In the genomic region with DNA sequence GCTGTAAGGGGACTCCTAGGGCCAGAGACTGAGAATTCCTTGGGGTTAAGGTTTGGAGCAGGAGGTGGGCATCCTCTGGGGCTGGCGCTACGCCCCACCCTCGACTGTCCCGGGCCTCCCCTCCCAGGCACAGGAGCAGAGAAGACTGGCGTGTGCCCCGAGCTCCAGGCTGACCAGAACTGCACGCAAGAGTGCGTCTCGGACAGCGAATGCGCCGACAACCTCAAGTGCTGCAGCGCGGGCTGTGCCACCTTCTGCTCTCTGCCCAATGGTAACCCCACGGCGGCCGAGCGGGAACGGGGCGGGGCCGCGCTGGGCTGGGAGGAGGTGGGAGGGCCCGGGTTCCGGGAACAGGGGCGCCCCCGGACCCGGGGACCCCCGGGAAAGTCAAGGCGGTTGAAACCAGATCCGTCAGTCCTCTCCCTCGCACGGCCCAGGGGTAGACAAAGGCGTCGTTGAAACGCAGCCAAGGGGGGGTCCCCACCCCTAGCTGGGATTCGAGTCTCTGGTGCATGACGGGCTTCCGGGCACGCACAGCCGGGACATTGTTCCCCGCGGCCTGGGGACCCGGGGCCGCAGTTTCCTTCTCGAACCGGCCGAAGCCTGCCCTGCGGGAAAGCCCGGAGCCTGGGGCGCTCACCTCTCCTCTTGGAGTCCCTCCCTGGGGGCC, we compare ENCODE assay signal across 9 cellular contexts. TPM values are rescaled to one million over a fixed set of nuclear protein-coding genes. Genes with fewer than 3 reads are reported as not detected.
DNase-seq lines count a peak whose midpoint lies in the region; ATAC-seq and TF ChIP-seq lines count a peak whose summit lies in the region.
"Had no signal": no experiment of that assay in that cellular context is flagged by ENCODE, and none has a peak within 500 bp of the region (broad histone marks: within the 10 kb centered on the region; RNA-seq: fewer than 3 reads in every experiment).

No MANE protein-coding gene starts in this region.

- TF ChIP-seq CTCF in fibroblast of mammary gland (conservative IDR thresholded peaks at IDR 0.05; ENCODE audit: control insufficient read depth, insufficient read depth, low read depth, low read length): no peak

- no peaks in the 10 kb centered on the region for H3K9me3 Mint-ChIP-seq in T-helper 1 cell treated with Interleukin-12 subunit alpha and Interleukin-12 subunit beta and Interleukin-4 antibody, amounts not matched to agents 30 μg/mL and 1 μg/mL, for 36 hours
- H3K9me3 Mint-ChIP-seq in naive thymus-derived CD8-positive, alpha-beta T cell: peaks cover 0 to 2% (median 0%) of the 10 kb centered on the region in 9 donors

- intact Hi-C loops in aorta (cut with DNase I): no loop called here

- no peaks in the 10 kb centered on the region for H3K27me3 ChIP-seq in aorta (ENCODE audit: control insufficient read depth in 1 of 2, insufficient read depth in 2 of 2, low read length in 1 of 2)

- no peaks in the 10 kb centered on the region for H3K36me3 Mint-ChIP-seq in T-helper 1 cell treated with Interleukin-12 subunit alpha and Interleukin-12 subunit beta and Interleukin-4 antibody, amounts not matched to agents 30 μg/mL and 1 μg/mL, for 36 hours (ENCODE audit: low read depth)
- peaks cover 0 to 2% (median 2%) of the 10 kb centered on the region in 3 donors for H3K36me3 Mint-ChIP-seq in naive thymus-derived CD8-positive, alpha-beta T cell

- ATAC-seq in HG02943 (IDR thresholded peaks at IDR 0.05; ENCODE audit: low read depth, unreplicated experiment): peak; percentile 67
- ATAC-seq in naive thymus-derived CD8-positive, alpha-beta T cell: peak; percentile 67 to 73
- peak; percentile 82 for ATAC-seq in aorta (ENCODE audit: low FRiP score)
- ATAC-seq in GM19035 (IDR thresholded peaks at IDR 0.05; ENCODE audit: unreplicated experiment): no peak

- H3K4me1 ChIP-seq in aorta (ENCODE audit: control insufficient read depth in 1 of 2, insufficient read depth in 2 of 2, low read length in 2 of 2): no peaks in the 10 kb centered on the region

- 1% methylated on average over 50 of the region's 50 CpGs for WGBS in aorta, 2 donors

- H3K4me3 Mint-ChIP-seq in T-helper 1 cell treated with Interleukin-12 subunit alpha and Interleukin-12 subunit beta and Interleukin-4 antibody, amounts not matched to agents 30 μg/mL and 1 μg/mL, for 36 hours: peak overlapping the region; percentile 35
- H3K4me3 Mint-ChIP-seq in naive thymus-derived CD8-positive, alpha-beta T cell: peak overlapping the region; percentile 44 to 81 (median 70)

- peak overlapping the region; percentile 9 for H3K4me3 ChIP-seq in fibroblast of mammary gland (ENCODE audit: control insufficient read depth, low read depth, low read length)
- peak overlapping the region; percentile 0 to 27 for H3K4me3 ChIP-seq in aorta (ENCODE audit: low read length in 2 of 2)

- DNase-seq in NCI-H510A treated with DMSO at 0.1 percent for 48 hours (lab: John Stamatoyannopoulos, UW) (peak; percentile 61), NCI-H510A (lab: John Stamatoyannopoulos, UW) (no peak), fibroblast of mammary gland (ENCODE audit: low read depth) (peak; percentile 7), aorta (peak; percentile 54 to 83)
- peak in 2 of 10 donors; percentile 8 to 13 for DNase-seq in naive thymus-derived CD8-positive, alpha-beta T cell

- H3K27ac ChIP-seq in aorta (ENCODE audit: low read depth in 1 of 2, low read length in 2 of 2): no peak overlapping the region

- no peaks in the 10 kb centered on the region for H3K4me1 Mint-ChIP-seq in T-helper 1 cell treated with Interleukin-12 subunit alpha and Interleukin-12 subunit beta and Interleukin-4 antibody, amounts not matched to agents 30 μg/mL and 1 μg/mL, for 36 hours (ENCODE audit: low read depth)
- H3K4me1 Mint-ChIP-seq in naive thymus-derived CD8-positive, alpha-beta T cell: peaks cover 0 to 10% (median 8%) of the 10 kb centered on the region in 4 donors

- H3K9me3 ChIP-seq in aorta (ENCODE audit: control insufficient read depth, low read length): no peaks in the 10 kb centered on the region

- no peaks in the 10 kb centered on the region for H3K36me3 ChIP-seq in aorta (ENCODE audit: control insufficient read depth in 1 of 2, insufficient read depth in 2 of 2, low read length in 1 of 2)

- H3K27ac Mint-ChIP-seq in T-helper 1 cell treated with Interleukin-12 subunit alpha and Interleukin-12 subunit beta and Interleukin-4 antibody, amounts not matched to agents 30 μg/mL and 1 μg/mL, for 36 hours: no peak overlapping the region
- no peak overlapping the region for H3K27ac Mint-ChIP-seq in naive thymus-derived CD8-positive, alpha-beta T cell

- H3K27me3 Mint-ChIP-seq in T-helper 1 cell treated with Interleukin-12 subunit alpha and Interleukin-12 subunit beta and Interleukin-4 antibody, amounts not matched to agents 30 μg/mL and 1 μg/mL, for 36 hours (ENCODE audit: low read depth): peaks cover 43% of the 10 kb centered on the region
- peaks cover 24 to 62% (median 35%) of the 10 kb centered on the region in 5 donors for H3K27me3 Mint-ChIP-seq in naive thymus-derived CD8-positive, alpha-beta T cell

- POLR2A ChIA-PET in naive thymus-derived CD8-positive, alpha-beta T cell (lab: Charles Lee): no interaction called here

RNA-seq across cellular contexts. Expression of a gene that starts 0.8 kb away (rescaled TPM):
- total RNA-seq in naive thymus-derived CD8-positive, alpha-beta T cell: under 1 TPM; 0.73 to 0.80 TPM
- under 1 TPM in 1 of 3 donors, not detected in 2; 0.33 TPM for polyA plus RNA-seq in naive thymus-derived CD8-positive, alpha-beta T cell
- 1 to 10 TPM; 1.5 to 2.3 TPM for total RNA-seq in aorta
- 1 to 10 TPM in 1 of 2 donors, under 1 TPM in 1; 0.56 to 1.0 TPM for polyA plus RNA-seq in aorta

RNA-seq across cellular contexts. Expression of a gene that starts 45.0 kb away (rescaled TPM):
- not detected for total RNA-seq in naive thymus-derived CD8-positive, alpha-beta T cell
- not detected for polyA plus RNA-seq in naive thymus-derived CD8-positive, alpha-beta T cell
- not detected for total RNA-seq in aorta
- not detected for polyA plus RNA-seq in aorta
- polyA plus RNA-seq: adipose tissue had no signal

RNA-seq across cellular contexts. Expression of a gene that starts 54.5 kb away (rescaled TPM):
- total RNA-seq in naive thymus-derived CD8-positive, alpha-beta T cell: 10 to 100 TPM; 80.1 to 86.7 TPM
- polyA plus RNA-seq in naive thymus-derived CD8-positive, alpha-beta T cell: 10 to 100 TPM; 73.4 to 90.6 (median 73.9) TPM
- total RNA-seq in aorta: 100 to 1,000 TPM; 113 TPM
- 100 to 1,000 TPM in 1 of 2 donors, 10 to 100 TPM in 1; 69.0 to 151 TPM for polyA plus RNA-seq in aorta
